Comparison of ENCODE assay signal across 1 cellular context in genomic region chr5:151080620-151081425, GRCh38.
TF ChIP-seq lines count a peak whose summit lies in the region.

A gene with protein sequence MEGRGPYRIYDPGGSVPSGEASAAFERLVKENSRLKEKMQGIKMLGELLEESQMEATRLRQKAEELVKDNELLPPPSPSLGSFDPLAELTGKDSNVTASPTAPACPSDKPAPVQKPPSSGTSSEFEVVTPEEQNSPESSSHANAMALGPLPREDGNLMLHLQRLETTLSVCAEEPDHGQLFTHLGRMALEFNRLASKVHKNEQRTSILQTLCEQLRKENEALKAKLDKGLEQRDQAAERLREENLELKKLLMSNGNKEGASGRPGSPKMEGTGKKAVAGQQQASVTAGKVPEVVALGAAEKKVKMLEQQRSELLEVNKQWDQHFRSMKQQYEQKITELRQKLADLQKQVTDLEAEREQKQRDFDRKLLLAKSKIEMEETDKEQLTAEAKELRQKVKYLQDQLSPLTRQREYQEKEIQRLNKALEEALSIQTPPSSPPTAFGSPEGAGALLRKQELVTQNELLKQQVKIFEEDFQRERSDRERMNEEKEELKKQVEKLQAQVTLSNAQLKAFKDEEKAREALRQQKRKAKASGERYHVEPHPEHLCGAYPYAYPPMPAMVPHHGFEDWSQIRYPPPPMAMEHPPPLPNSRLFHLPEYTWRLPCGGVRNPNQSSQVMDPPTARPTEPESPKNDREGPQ (minus strand): TSS chr5:151081034. CDS start chr5:151065095, 15,939 bp downstream.

TF ChIP-seq in HepG2, 621 proteins besides CTCF, POLR2A, EP300 and RAD21 (continued from another document and continues in another):
- TF ChIP-seq, protein P1, sequence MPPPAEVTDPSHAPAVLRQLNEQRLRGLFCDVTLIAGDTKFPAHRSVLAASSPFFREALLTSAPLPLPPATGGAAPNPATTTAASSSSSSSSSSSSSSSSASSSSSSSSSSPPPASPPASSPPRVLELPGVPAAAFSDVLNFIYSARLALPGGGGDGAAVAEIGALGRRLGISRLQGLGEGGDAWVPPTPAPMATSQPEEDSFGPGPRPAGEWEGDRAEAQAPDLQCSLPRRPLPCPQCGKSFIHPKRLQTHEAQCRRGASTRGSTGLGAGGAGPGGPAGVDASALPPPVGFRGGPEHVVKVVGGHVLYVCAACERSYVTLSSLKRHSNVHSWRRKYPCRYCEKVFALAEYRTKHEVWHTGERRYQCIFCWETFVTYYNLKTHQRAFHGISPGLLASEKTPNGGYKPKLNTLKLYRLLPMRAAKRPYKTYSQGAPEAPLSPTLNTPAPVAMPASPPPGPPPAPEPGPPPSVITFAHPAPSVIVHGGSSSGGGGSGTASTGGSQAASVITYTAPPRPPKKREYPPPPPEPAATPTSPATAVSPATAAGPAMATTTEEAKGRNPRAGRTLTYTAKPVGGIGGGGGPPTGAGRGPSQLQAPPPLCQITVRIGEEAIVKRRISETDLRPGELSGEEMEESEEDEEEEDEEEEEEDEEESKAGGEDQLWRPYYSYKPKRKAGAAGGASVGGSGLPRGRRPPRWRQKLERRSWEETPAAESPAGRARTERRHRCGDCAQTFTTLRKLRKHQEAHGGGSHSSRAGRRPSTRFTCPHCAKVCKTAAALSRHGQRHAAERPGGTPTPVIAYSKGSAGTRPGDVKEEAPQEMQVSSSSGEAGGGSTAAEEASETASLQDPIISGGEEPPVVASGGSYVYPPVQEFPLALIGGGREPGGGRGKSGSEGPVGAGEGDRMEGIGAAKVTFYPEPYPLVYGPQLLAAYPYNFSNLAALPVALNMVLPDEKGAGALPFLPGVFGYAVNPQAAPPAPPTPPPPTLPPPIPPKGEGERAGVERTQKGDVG (CRISPR knock-in tag; IDR thresholded peaks at IDR 0.05; ENCODE audit: borderline replicate concordance) = 0 out of 2 replicates have a peak, but pooled peaks have one; percentile 46
- TF ChIP-seq, protein P2, sequence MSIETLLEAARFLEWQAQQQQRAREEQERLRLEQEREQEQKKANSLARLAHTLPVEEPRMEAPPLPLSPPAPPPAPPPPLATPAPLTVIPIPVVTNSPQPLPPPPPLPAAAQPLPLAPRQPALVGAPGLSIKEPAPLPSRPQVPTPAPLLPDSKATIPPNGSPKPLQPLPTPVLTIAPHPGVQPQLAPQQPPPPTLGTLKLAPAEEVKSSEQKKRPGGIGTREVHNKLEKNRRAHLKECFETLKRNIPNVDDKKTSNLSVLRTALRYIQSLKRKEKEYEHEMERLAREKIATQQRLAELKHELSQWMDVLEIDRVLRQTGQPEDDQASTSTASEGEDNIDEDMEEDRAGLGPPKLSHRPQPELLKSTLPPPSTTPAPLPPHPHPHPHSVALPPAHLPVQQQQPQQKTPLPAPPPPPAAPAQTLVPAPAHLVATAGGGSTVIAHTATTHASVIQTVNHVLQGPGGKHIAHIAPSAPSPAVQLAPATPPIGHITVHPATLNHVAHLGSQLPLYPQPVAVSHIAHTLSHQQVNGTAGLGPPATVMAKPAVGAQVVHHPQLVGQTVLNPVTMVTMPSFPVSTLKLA (IDR thresholded peaks at IDR 0.05) = peak; percentile 32; the same call in 1 of the 2 replicates
- no peak for TF ChIP-seq CC2D1A (CRISPR knock-in tag; IDR thresholded peaks at IDR 0.05)
- no peak for TF ChIP-seq SUZ12 (IDR thresholded peaks at IDR 0.05; ENCODE audit: low read depth, low read length)
- no peak; the same call in 1 of the 2 replicates for TF ChIP-seq MEIS2 (CRISPR knock-in tag; IDR thresholded peaks at IDR 0.05)
- TF ChIP-seq, protein P3, sequence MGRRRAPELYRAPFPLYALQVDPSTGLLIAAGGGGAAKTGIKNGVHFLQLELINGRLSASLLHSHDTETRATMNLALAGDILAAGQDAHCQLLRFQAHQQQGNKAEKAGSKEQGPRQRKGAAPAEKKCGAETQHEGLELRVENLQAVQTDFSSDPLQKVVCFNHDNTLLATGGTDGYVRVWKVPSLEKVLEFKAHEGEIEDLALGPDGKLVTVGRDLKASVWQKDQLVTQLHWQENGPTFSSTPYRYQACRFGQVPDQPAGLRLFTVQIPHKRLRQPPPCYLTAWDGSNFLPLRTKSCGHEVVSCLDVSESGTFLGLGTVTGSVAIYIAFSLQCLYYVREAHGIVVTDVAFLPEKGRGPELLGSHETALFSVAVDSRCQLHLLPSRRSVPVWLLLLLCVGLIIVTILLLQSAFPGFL (CRISPR knock-in tag; IDR thresholded peaks at IDR 0.05) = no peak
- TF ChIP-seq NFIC (IDR thresholded peaks at IDR 0.05; ENCODE audit: low read length) = peak; percentile 80
- peak; percentile 75; the same call in 1 of the 2 replicates for TF ChIP-seq FOXK2 (IDR thresholded peaks at IDR 0.05)
- no peak for TF ChIP-seq RBAK (CRISPR knock-in tag; IDR thresholded peaks at IDR 0.05)
- 0 out of 2 replicates have a peak, but pooled peaks have one; percentile 40 for TF ChIP-seq ZNF34 (CRISPR knock-in tag; IDR thresholded peaks at IDR 0.05; ENCODE audit: borderline replicate concordance)
- TF ChIP-seq ZNF468 (CRISPR knock-in tag; IDR thresholded peaks at IDR 0.05) = 0 out of 2 replicates have a peak, but pooled peaks have one; percentile 78
- peak; percentile 89 for TF ChIP-seq ZNF142 (CRISPR knock-in tag; IDR thresholded peaks at IDR 0.05)
- TF ChIP-seq ZNF501 (CRISPR knock-in tag; IDR thresholded peaks at IDR 0.05) = peak; percentile 99
- peak; percentile 43; the same call in 1 of the 2 replicates for TF ChIP-seq NR2F2 (IDR thresholded peaks at IDR 0.05; ENCODE audit: borderline replicate concordance, low read depth)
- TF ChIP-seq ZIK1 (CRISPR knock-in tag; IDR thresholded peaks at IDR 0.05; ENCODE audit: borderline replicate concordance, low read depth) = no peak
- TF ChIP-seq LCORL (IDR thresholded peaks at IDR 0.05) = no peak
- TF ChIP-seq LCORL (CRISPR knock-in tag; IDR thresholded peaks at IDR 0.05) = peak; percentile 73
- no peak for TF ChIP-seq CBX2 (IDR thresholded peaks at IDR 0.05; ENCODE audit: low read depth, low read length)
- TF ChIP-seq CBX2 (CRISPR knock-in tag; IDR thresholded peaks at IDR 0.05; ENCODE audit: low read depth) = no peak
- TF ChIP-seq NR2C2 (CRISPR knock-in tag; IDR thresholded peaks at IDR 0.05; ENCODE audit: borderline replicate concordance) = peak; percentile 65
- TF ChIP-seq MED8 (CRISPR knock-in tag; IDR thresholded peaks at IDR 0.05; ENCODE audit: insufficient replicate concordance) = peak; percentile 76
- TF ChIP-seq, protein P4, sequence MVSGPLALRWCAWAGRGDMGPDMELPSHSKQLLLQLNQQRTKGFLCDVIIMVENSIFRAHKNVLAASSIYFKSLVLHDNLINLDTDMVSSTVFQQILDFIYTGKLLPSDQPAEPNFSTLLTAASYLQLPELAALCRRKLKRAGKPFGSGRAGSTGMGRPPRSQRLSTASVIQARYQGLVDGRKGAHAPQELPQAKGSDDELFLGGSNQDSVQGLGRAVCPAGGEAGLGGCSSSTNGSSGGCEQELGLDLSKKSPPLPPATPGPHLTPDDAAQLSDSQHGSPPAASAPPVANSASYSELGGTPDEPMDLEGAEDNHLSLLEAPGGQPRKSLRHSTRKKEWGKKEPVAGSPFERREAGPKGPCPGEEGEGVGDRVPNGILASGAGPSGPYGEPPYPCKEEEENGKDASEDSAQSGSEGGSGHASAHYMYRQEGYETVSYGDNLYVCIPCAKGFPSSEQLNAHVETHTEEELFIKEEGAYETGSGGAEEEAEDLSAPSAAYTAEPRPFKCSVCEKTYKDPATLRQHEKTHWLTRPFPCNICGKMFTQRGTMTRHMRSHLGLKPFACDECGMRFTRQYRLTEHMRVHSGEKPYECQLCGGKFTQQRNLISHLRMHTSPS (CRISPR knock-in tag; IDR thresholded peaks at IDR 0.05; ENCODE audit: low read depth) = peak; percentile 25; the same call in 1 of the 2 replicates
- peak; percentile 26; the same call in 1 of the 2 replicates for TF ChIP-seq KDM4B (CRISPR knock-in tag; IDR thresholded peaks at IDR 0.05)
- no peak for TF ChIP-seq ZNF484 (CRISPR knock-in tag; IDR thresholded peaks at IDR 0.05; ENCODE audit: borderline replicate concordance, low read depth)
- peak; percentile 29; the same call in 1 of the 2 replicates for TF ChIP-seq ZNF281 (CRISPR knock-in tag; IDR thresholded peaks at IDR 0.05; ENCODE audit: borderline replicate concordance)
- no peak for TF ChIP-seq RFX3 (CRISPR knock-in tag; IDR thresholded peaks at IDR 0.05)
- no peak for TF ChIP-seq SMARCC2 (IDR thresholded peaks at IDR 0.05)
- no peak for TF ChIP-seq CEBPZ (IDR thresholded peaks at IDR 0.05; ENCODE audit: low read length)
- TF ChIP-seq MEF2D (CRISPR knock-in tag; IDR thresholded peaks at IDR 0.05) = peak; percentile 79
- TF ChIP-seq ZNF674 (CRISPR knock-in tag; IDR thresholded peaks at IDR 0.05; ENCODE audit: low read depth) = 0 out of 2 replicates have a peak, but pooled peaks have one; percentile 28
- TF ChIP-seq ZKSCAN1 (IDR thresholded peaks at IDR 0.05; ENCODE audit: low read length) = no peak
- TF ChIP-seq ZNF101 (CRISPR knock-in tag; IDR thresholded peaks at IDR 0.05; ENCODE audit: borderline replicate concordance, low read depth) = no peak
- TF ChIP-seq TBX2 (CRISPR knock-in tag; IDR thresholded peaks at IDR 0.05; ENCODE audit: borderline replicate concordance) = peak; percentile 62; the same call in 1 of the 2 replicates
- TF ChIP-seq ZSCAN21 (CRISPR knock-in tag; IDR thresholded peaks at IDR 0.05; ENCODE audit: borderline replicate concordance) = peak; percentile 54; the same call in 1 of the 2 replicates
- peak; percentile 25; the same call in 1 of the 2 replicates for TF ChIP-seq ZNF343 (CRISPR knock-in tag; IDR thresholded peaks at IDR 0.05)
- no peak for TF ChIP-seq IKZF1 (IDR thresholded peaks at IDR 0.05)
- no peak for TF ChIP-seq RNF2 (conservative IDR thresholded peaks at IDR 0.05; ENCODE audit: low read depth)
